Comparison of ENCODE assay signal across 1 cellular context in the genomic region with DNA sequence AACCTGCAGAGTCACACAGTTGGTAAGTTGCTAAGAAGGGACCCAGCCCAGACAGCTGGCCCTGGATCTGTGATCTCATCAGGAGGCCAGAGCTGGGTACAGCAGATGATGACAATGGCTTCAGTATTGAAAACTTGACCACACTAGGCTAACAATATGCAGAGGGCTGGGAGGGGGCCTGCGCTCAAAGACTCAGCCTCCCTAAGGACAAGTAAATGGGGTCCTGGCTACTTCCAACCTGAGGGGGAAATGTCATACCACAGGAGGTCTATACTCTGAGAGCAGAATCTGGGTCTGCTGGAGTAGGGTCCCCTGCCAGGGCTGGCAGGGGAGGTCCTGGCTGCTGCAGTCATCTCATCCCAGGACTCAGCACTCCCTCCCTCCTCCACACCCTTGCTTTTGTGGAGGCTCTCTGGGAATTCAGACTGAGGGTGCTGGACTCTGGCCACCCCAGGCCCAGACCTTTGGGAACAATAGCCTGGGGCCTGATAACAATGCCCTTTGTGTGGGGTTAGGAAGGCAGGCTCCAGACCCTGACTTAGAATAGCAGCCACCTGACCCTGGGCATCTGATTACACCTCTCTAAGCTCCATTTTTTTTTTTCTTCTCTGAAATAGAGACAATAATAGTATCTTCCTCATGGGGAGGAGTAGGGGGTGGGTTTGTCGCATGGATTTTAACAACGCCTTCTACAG.
TF ChIP-seq lines count a peak whose summit lies in the region.

No MANE protein-coding gene starts in this region.

TF ChIP-seq in H1, 55 proteins besides CTCF, POLR2A, EP300 and RAD21 (continued from another document):
- no peak for TF ChIP-seq NANOG (IDR thresholded peaks at IDR 0.05; ENCODE audit: insufficient read depth, low read depth, low read length, poor library complexity, severe bottlenecking)
- no peak for TF ChIP-seq KDM4A (IDR thresholded peaks at IDR 0.05; ENCODE audit: low read depth, low read length, severe bottlenecking)
